Comparison of ENCODE assay signal across 8 cellular contexts in genomic region chr4:170374770-170375169, GRCh38.
DNase-seq lines count a peak whose midpoint lies in the region; ATAC-seq, FAIRE-seq and TF ChIP-seq lines count a peak whose summit lies in the region.

No MANE protein-coding gene starts in this region.

- H3K9ac ChIP-seq in GM23248, result no peak overlapping the region

- H3K9me3 Mint-ChIP-seq in activated T-helper 1 cell treated with anti-CD3 and anti-CD28 coated beads, Interleukin-12 subunit alpha, Interleukin-12 subunit beta, Interleukin-2, Interleukin-4 antibody, amounts not matched to agents 30 ng/mL and 10 ng/mL and 1 ng/mL, durations not matched to agents 14 hours and 24 hours and 36 hours, result no peaks in the 10 kb centered on the region

- H3K27me3 ChIP-seq in GM23248 (replicated peaks; ENCODE audit: insufficient read depth) (no peaks in the 10 kb centered on the region), psoas muscle (ENCODE audit: insufficient read depth in 3 of 3, low read length in 2 of 3) (no peaks in the 10 kb centered on the region)

- no peak for ATAC-seq in psoas muscle

- no peaks in the 10 kb centered on the region for H3K79me2 ChIP-seq in GM23248 (ENCODE audit: insufficient read depth)

- intact Hi-C loops in psoas muscle (cut with DNase I), result no loop called here
- intact Hi-C loops in activated T-helper 1 cell treated with anti-CD3 and anti-CD28 coated beads, Interleukin-12 subunit alpha, Interleukin-12 subunit beta, Interleukin-2, Interleukin-4 antibody, amounts not matched to agents 30 ng/mL and 10 ng/mL and 1 ng/mL, durations not matched to agents 14 hours and 24 hours and 36 hours (cut with micrococcal nuclease), result loop anchor here (5.0 kb wide), 1 partner anchor 112 kb away; no protein-coding TSS in a partner anchor

- TF ChIP-seq CTCF in astrocyte of the spinal cord (IDR thresholded peaks at IDR 0.05; ENCODE audit: low read depth, low read length) (peak; percentile 27), psoas muscle (IDR thresholded peaks at IDR 0.05) (peak; percentile 9)

- H3K27ac Mint-ChIP-seq in activated T-helper 1 cell treated with anti-CD3 and anti-CD28 coated beads, Interleukin-12 subunit alpha, Interleukin-12 subunit beta, Interleukin-2, Interleukin-4 antibody, amounts not matched to agents 30 ng/mL and 10 ng/mL and 1 ng/mL, durations not matched to agents 14 hours and 24 hours and 36 hours, result no peak overlapping the region

- H3F3A ChIP-seq in GM23248 (ENCODE audit: insufficient read depth), result no peaks in the 10 kb centered on the region

- 28 to 31% methylated on average over 3 of the region's 3 CpGs for WGBS in GM23248 (ENCODE audit: low coverage in 1 of 2, low lambda C conversion rate in 2 of 2, missing lambda C conversion rate in 2 of 2), 2 experiments
- 80 to 81% (median 80%) methylated on average over 3 of the region's 3 CpGs for WGBS in psoas muscle, 3 donors

- no peaks in the 10 kb centered on the region for H4K20me1 ChIP-seq in GM23248 (ENCODE audit: insufficient read depth)

- H3K36me3 Mint-ChIP-seq in activated T-helper 1 cell treated with anti-CD3 and anti-CD28 coated beads, Interleukin-12 subunit alpha, Interleukin-12 subunit beta, Interleukin-2, Interleukin-4 antibody, amounts not matched to agents 30 ng/mL and 10 ng/mL and 1 ng/mL, durations not matched to agents 14 hours and 24 hours and 36 hours (ENCODE audit: low read depth), result no peaks in the 10 kb centered on the region

- H3K4me1 ChIP-seq in GM23248 (ENCODE audit: insufficient read depth) (no peaks in the 10 kb centered on the region), psoas muscle (no peaks in the 10 kb centered on the region)

- in situ Hi-C loops in GM23248 (cut with MboI), result no loop called here
- in situ Hi-C loops in astrocyte of the spinal cord (cut with HindIII; ENCODE audit: low sequenced_read_pairs), result no loop called here

- no peak overlapping the region for H3K4me2 ChIP-seq in GM23248 (ENCODE audit: unreplicated experiment)

- no peaks in the 10 kb centered on the region for H3K4me1 Mint-ChIP-seq in activated T-helper 1 cell treated with anti-CD3 and anti-CD28 coated beads, Interleukin-12 subunit alpha, Interleukin-12 subunit beta, Interleukin-2, Interleukin-4 antibody, amounts not matched to agents 30 ng/mL and 10 ng/mL and 1 ng/mL, durations not matched to agents 14 hours and 24 hours and 36 hours (ENCODE audit: low read depth)

- no peak overlapping the region for H2AFZ ChIP-seq in GM23248

- no peaks in the 10 kb centered on the region for H3K9me2 ChIP-seq in GM23248 (ENCODE audit: insufficient read depth)

- peak; percentile 68 for FAIRE-seq in HTR-8/SVneo (lab: Jason Lieb, UNC)

- no peak overlapping the region for H3K27ac ChIP-seq in GM23248
- H3K27ac ChIP-seq in psoas muscle, result no peak overlapping the region

- H3K4me3 ChIP-seq in GM23248 (no peak overlapping the region), astrocyte of the spinal cord (ENCODE audit: low read depth, low read length) (no peak overlapping the region), psoas muscle (no peak overlapping the region)

- no peak overlapping the region for H3K4me3 Mint-ChIP-seq in activated T-helper 1 cell treated with anti-CD3 and anti-CD28 coated beads, Interleukin-12 subunit alpha, Interleukin-12 subunit beta, Interleukin-2, Interleukin-4 antibody, amounts not matched to agents 30 ng/mL and 10 ng/mL and 1 ng/mL, durations not matched to agents 14 hours and 24 hours and 36 hours

- H3K27me3 Mint-ChIP-seq in activated T-helper 1 cell treated with anti-CD3 and anti-CD28 coated beads, Interleukin-12 subunit alpha, Interleukin-12 subunit beta, Interleukin-2, Interleukin-4 antibody, amounts not matched to agents 30 ng/mL and 10 ng/mL and 1 ng/mL, durations not matched to agents 14 hours and 24 hours and 36 hours (ENCODE audit: insufficient read depth), result no peaks in the 10 kb centered on the region

- H3K9me3 ChIP-seq in GM23248 (ENCODE audit: low read depth) (no peaks in the 10 kb centered on the region), psoas muscle (peaks cover 29% of the 10 kb centered on the region)

- H3K36me3 ChIP-seq in GM23248 (ENCODE audit: low read depth) (no peaks in the 10 kb centered on the region), psoas muscle (ENCODE audit: insufficient read depth in 1 of 2, low read depth in 1 of 2) (no peaks in the 10 kb centered on the region)

- DNase-seq in NCI-H146 (lab: John Stamatoyannopoulos, UW) (peak; percentile 10), NCI-H146 treated with DMSO at 0.1 percent for 48 hours (lab: John Stamatoyannopoulos, UW; ENCODE audit: unreplicated experiment) (no peak), GM23248 (peak; percentile 43), HTR-8/SVneo (ENCODE audit: insufficient read length, low spot score) (no peak), astrocyte of the spinal cord (ENCODE audit: low read depth, low spot score) (no peak), psoas muscle (no peak), COR-L47 (lab: John Stamatoyannopoulos, UW) (no peak)
- DNase-seq in activated T-helper 1 cell treated with anti-CD3 and anti-CD28 coated beads, Interleukin-12 subunit alpha, Interleukin-12 subunit beta, Interleukin-2, Interleukin-4 antibody, amounts not matched to agents 30 ng/mL and 10 ng/mL and 1 ng/mL, durations not matched to agents 14 hours and 24 hours and 36 hours (ENCODE audit: low spot score), result no peak

Comparison
In these comparisons a context has a peak if more than half of its experiments do, and no peak if none do; other contexts are left out.
1. DNase-seq: peak in NCI-H146 (single experiment) and GM23248 (single experiment); none in NCI-H146 treated with DMSO at 0.1 percent for 48 hours (single experiment), HTR-8/SVneo (single experiment), astrocyte of the spinal cord (single experiment), psoas muscle (0 of 2), COR-L47 (single experiment) and activated T-helper 1 cell treated with anti-CD3 and anti-CD28 coated beads, Interleukin-12 subunit alpha, Interleukin-12 subunit beta, Interleukin-2, Interleukin-4 antibody, amounts not matched to agents 30 ng/mL and 10 ng/mL and 1 ng/mL, durations not matched to agents 14 hours and 24 hours and 36 hours (single experiment).